Comparison of ENCODE assay signal across 1 cellular context in the genomic region with DNA sequence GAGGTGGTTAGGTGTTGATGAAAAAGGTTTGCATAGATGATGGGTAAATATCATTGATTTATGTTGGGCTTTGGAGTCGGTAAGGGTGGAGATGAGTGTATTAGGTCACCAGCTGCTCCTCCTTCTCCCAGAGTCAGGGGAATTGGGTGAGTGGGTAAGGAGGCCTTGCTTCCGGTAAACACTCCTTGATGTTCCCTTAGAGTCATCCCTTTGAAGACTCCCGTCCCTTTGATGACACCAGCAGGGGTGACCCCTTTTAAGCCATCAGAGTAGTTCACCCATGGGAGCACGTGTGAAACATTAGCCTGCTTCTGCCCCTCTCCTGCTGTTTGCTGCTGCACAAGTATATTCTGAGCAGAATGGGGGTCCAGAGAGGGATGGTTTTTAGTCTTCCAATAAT.
TF ChIP-seq lines count a peak whose summit lies in the region.

No MANE protein-coding gene starts in this region.

TF ChIP-seq in HepG2, 621 proteins besides CTCF, POLR2A, EP300 and RAD21 (continued from another document):
- TF ChIP-seq POGZ (CRISPR knock-in tag; IDR thresholded peaks at IDR 0.05) (no peak), CCAR2 (optimal IDR thresholded peaks at IDR 0.05; ENCODE audit: low read depth, low read length) (no peak), ZBTB21 (CRISPR knock-in tag; IDR thresholded peaks at IDR 0.05) (no peak), SRY (CRISPR knock-in tag; IDR thresholded peaks at IDR 0.05) (no peak), ETV5 (CRISPR knock-in tag; IDR thresholded peaks at IDR 0.05; ENCODE audit: borderline replicate concordance) (peak; percentile 56; the same call in 1 of the 2 replicates), ZNF136 (CRISPR knock-in tag; IDR thresholded peaks at IDR 0.05; ENCODE audit: low read depth) (no peak)
